ENCODE assay signal across 1 cellular context in the genomic region with DNA sequence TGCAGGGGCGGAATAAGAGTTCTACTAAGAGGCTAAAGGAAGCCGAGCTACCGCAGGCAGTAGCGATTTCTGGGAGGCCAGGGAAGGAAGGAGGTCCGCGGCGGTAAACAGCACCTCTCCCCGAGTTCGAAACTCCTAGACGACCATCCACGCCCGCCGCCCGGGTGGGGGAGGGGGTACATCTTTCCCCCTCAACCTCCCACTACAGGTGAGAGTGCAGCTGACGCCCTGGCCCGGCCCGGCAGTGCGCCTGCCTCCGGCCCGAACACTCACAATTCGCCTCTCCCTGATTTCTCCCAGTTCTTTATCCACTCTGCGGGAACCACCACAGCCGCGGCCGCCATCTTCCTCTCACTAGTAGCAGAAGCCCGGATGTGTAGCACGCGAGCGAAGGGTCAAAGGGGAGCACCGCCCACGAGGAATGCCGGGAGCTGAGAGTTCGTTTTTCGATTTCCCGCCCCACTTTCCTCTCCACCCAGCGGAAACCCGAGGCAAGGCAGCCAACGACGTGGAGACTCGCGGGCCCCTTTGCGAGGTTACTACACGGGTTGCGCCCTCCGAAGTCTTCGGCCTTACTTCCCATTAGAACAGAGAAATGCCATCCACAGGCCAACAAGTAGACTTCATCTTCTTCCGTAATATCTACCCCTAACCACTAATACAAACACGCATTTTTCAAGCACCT.
A peak's percentile ranks its signal among the peaks of the same experiment; 100 is the strongest.
TF ChIP-seq lines count a peak whose summit lies in the region.

A gene with protein sequence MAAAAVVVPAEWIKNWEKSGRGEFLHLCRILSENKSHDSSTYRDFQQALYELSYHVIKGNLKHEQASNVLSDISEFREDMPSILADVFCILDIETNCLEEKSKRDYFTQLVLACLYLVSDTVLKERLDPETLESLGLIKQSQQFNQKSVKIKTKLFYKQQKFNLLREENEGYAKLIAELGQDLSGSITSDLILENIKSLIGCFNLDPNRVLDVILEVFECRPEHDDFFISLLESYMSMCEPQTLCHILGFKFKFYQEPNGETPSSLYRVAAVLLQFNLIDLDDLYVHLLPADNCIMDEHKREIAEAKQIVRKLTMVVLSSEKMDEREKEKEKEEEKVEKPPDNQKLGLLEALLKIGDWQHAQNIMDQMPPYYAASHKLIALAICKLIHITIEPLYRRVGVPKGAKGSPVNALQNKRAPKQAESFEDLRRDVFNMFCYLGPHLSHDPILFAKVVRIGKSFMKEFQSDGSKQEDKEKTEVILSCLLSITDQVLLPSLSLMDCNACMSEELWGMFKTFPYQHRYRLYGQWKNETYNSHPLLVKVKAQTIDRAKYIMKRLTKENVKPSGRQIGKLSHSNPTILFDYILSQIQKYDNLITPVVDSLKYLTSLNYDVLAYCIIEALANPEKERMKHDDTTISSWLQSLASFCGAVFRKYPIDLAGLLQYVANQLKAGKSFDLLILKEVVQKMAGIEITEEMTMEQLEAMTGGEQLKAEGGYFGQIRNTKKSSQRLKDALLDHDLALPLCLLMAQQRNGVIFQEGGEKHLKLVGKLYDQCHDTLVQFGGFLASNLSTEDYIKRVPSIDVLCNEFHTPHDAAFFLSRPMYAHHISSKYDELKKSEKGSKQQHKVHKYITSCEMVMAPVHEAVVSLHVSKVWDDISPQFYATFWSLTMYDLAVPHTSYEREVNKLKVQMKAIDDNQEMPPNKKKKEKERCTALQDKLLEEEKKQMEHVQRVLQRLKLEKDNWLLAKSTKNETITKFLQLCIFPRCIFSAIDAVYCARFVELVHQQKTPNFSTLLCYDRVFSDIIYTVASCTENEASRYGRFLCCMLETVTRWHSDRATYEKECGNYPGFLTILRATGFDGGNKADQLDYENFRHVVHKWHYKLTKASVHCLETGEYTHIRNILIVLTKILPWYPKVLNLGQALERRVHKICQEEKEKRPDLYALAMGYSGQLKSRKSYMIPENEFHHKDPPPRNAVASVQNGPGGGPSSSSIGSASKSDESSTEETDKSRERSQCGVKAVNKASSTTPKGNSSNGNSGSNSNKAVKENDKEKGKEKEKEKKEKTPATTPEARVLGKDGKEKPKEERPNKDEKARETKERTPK (N-terminal part only) (minus strand): TSS at position 374 of the 685 bp plus-strand sequence. CDS start 30 bp downstream, at position 344.

TF ChIP-seq in HepG2, 621 proteins besides CTCF, POLR2A, EP300 and RAD21 (continued from another document and continues in another):
- TF ChIP-seq, protein P1, sequence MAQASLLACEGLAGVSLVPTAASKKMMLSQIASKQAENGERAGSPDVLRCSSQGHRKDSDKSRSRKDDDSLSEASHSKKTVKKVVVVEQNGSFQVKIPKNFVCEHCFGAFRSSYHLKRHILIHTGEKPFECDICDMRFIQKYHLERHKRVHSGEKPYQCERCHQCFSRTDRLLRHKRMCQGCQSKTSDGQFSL (CRISPR knock-in tag; IDR thresholded peaks at IDR 0.05), result peak; percentile 28; the same call in 1 of the 2 replicates
- no peak for TF ChIP-seq MAFF (IDR thresholded peaks at IDR 0.05; ENCODE audit: low read depth, low read length)
- TF ChIP-seq MEIS2 (CRISPR knock-in tag; IDR thresholded peaks at IDR 0.05), result no peak
- TF ChIP-seq MATR3 (CRISPR knock-in tag; IDR thresholded peaks at IDR 0.05), result no peak
- TF ChIP-seq SIN3A (IDR thresholded peaks at IDR 0.05; ENCODE audit: borderline replicate concordance, low read depth, low read length), result no peak
- TF ChIP-seq, protein P2, sequence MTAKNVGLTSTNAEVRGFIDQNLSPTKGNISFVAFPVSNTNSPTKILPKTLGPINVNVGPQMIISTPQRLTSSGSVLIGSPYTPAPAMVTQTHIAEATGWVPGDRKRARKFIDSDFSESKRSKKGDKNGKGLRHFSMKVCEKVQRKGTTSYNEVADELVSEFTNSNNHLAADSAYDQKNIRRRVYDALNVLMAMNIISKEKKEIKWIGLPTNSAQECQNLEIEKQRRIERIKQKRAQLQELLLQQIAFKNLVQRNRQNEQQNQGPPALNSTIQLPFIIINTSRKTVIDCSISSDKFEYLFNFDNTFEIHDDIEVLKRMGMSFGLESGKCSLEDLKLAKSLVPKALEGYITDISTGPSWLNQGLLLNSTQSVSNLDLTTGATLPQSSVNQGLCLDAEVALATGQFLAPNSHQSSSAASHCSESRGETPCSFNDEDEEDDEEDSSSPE (CRISPR knock-in tag; IDR thresholded peaks at IDR 0.05), result peak; percentile 93
- no peak for TF ChIP-seq PAF1 (CRISPR knock-in tag; IDR thresholded peaks at IDR 0.05)
- TF ChIP-seq ZKSCAN5 (CRISPR knock-in tag; IDR thresholded peaks at IDR 0.05), result no peak
- TF ChIP-seq, protein P3, sequence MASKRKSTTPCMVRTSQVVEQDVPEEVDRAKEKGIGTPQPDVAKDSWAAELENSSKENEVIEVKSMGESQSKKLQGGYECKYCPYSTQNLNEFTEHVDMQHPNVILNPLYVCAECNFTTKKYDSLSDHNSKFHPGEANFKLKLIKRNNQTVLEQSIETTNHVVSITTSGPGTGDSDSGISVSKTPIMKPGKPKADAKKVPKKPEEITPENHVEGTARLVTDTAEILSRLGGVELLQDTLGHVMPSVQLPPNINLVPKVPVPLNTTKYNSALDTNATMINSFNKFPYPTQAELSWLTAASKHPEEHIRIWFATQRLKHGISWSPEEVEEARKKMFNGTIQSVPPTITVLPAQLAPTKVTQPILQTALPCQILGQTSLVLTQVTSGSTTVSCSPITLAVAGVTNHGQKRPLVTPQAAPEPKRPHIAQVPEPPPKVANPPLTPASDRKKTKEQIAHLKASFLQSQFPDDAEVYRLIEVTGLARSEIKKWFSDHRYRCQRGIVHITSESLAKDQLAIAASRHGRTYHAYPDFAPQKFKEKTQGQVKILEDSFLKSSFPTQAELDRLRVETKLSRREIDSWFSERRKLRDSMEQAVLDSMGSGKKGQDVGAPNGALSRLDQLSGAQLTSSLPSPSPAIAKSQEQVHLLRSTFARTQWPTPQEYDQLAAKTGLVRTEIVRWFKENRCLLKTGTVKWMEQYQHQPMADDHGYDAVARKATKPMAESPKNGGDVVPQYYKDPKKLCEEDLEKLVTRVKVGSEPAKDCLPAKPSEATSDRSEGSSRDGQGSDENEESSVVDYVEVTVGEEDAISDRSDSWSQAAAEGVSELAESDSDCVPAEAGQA (IDR thresholded peaks at IDR 0.05; ENCODE audit: low read depth), result peak; percentile 36; the same call in 1 of the 2 replicates
- TF ChIP-seq, protein P3 (CRISPR knock-in tag; IDR thresholded peaks at IDR 0.05; ENCODE audit: borderline replicate concordance), result no peak
- peak; percentile 68 for TF ChIP-seq ASH2L (IDR thresholded peaks at IDR 0.05; ENCODE audit: insufficient read length, low read depth, low read length)
- no peak for TF ChIP-seq MEIS1 (CRISPR knock-in tag; IDR thresholded peaks at IDR 0.05; ENCODE audit: borderline replicate concordance)
- TF ChIP-seq ZNF101 (CRISPR knock-in tag; IDR thresholded peaks at IDR 0.05; ENCODE audit: borderline replicate concordance, low read depth), result no peak
- TF ChIP-seq, protein P4, sequence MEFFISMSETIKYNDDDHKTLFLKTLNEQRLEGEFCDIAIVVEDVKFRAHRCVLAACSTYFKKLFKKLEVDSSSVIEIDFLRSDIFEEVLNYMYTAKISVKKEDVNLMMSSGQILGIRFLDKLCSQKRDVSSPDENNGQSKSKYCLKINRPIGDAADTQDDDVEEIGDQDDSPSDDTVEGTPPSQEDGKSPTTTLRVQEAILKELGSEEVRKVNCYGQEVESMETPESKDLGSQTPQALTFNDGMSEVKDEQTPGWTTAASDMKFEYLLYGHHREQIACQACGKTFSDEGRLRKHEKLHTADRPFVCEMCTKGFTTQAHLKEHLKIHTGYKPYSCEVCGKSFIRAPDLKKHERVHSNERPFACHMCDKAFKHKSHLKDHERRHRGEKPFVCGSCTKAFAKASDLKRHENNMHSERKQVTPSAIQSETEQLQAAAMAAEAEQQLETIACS (CRISPR knock-in tag; IDR thresholded peaks at IDR 0.05), result no peak
- no peak for TF ChIP-seq RBM39 (IDR thresholded peaks at IDR 0.05; ENCODE audit: low read depth, low read length, poor library complexity, severe bottlenecking)
- no peak for TF ChIP-seq ZNF788 (CRISPR knock-in tag; IDR thresholded peaks at IDR 0.05; ENCODE audit: borderline replicate concordance)
- no peak for TF ChIP-seq ATF1 (CRISPR knock-in tag; IDR thresholded peaks at IDR 0.05)
- TF ChIP-seq ZNF460 (CRISPR knock-in tag; IDR thresholded peaks at IDR 0.05; ENCODE audit: borderline replicate concordance), result no peak
- TF ChIP-seq PLRG1 (conservative IDR thresholded peaks at IDR 0.05), result no peak
- no peak for TF ChIP-seq NRL (CRISPR knock-in tag; IDR thresholded peaks at IDR 0.05; ENCODE audit: borderline replicate concordance)
- TF ChIP-seq ZNF326 (CRISPR knock-in tag; IDR thresholded peaks at IDR 0.05; ENCODE audit: borderline replicate concordance), result no peak
- no peak for TF ChIP-seq ZNF160 (CRISPR knock-in tag; IDR thresholded peaks at IDR 0.05)
- TF ChIP-seq TOPORS (CRISPR knock-in tag; IDR thresholded peaks at IDR 0.05), result no peak
- TF ChIP-seq, protein P5, sequence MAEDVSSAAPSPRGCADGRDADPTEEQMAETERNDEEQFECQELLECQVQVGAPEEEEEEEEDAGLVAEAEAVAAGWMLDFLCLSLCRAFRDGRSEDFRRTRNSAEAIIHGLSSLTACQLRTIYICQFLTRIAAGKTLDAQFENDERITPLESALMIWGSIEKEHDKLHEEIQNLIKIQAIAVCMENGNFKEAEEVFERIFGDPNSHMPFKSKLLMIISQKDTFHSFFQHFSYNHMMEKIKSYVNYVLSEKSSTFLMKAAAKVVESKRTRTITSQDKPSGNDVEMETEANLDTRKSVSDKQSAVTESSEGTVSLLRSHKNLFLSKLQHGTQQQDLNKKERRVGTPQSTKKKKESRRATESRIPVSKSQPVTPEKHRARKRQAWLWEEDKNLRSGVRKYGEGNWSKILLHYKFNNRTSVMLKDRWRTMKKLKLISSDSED (CRISPR knock-in tag; IDR thresholded peaks at IDR 0.05), result no peak
- TF ChIP-seq, protein P6, sequence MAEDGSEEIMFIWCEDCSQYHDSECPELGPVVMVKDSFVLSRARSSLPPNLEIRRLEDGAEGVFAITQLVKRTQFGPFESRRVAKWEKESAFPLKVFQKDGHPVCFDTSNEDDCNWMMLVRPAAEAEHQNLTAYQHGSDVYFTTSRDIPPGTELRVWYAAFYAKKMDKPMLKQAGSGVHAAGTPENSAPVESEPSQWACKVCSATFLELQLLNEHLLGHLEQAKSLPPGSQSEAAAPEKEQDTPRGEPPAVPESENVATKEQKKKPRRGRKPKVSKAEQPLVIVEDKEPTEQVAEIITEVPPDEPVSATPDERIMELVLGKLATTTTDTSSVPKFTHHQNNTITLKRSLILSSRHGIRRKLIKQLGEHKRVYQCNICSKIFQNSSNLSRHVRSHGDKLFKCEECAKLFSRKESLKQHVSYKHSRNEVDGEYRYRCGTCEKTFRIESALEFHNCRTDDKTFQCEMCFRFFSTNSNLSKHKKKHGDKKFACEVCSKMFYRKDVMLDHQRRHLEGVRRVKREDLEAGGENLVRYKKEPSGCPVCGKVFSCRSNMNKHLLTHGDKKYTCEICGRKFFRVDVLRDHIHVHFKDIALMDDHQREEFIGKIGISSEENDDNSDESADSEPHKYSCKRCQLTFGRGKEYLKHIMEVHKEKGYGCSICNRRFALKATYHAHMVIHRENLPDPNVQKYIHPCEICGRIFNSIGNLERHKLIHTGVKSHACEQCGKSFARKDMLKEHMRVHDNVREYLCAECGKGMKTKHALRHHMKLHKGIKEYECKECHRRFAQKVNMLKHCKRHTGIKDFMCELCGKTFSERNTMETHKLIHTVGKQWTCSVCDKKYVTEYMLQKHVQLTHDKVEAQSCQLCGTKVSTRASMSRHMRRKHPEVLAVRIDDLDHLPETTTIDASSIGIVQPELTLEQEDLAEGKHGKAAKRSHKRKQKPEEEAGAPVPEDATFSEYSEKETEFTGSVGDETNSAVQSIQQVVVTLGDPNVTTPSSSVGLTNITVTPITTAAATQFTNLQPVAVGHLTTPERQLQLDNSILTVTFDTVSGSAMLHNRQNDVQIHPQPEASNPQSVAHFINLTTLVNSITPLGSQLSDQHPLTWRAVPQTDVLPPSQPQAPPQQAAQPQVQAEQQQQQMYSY (CRISPR knock-in tag; IDR thresholded peaks at IDR 0.05), result no peak
- no peak for TF ChIP-seq ZSCAN20 (CRISPR knock-in tag; IDR thresholded peaks at IDR 0.05; ENCODE audit: borderline replicate concordance)
- no peak for TF ChIP-seq CREB1 (IDR thresholded peaks at IDR 0.05)
- peak; percentile 46 for TF ChIP-seq CREB1 (CRISPR knock-in tag; IDR thresholded peaks at IDR 0.05)
- TF ChIP-seq, protein P7, sequence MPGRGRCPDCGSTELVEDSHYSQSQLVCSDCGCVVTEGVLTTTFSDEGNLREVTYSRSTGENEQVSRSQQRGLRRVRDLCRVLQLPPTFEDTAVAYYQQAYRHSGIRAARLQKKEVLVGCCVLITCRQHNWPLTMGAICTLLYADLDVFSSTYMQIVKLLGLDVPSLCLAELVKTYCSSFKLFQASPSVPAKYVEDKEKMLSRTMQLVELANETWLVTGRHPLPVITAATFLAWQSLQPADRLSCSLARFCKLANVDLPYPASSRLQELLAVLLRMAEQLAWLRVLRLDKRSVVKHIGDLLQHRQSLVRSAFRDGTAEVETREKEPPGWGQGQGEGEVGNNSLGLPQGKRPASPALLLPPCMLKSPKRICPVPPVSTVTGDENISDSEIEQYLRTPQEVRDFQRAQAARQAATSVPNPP (CRISPR knock-in tag; IDR thresholded peaks at IDR 0.05), result 0 out of 2 replicates have a peak, but pooled peaks have one; percentile 44
- no peak for TF ChIP-seq TSC22D2 (CRISPR knock-in tag; IDR thresholded peaks at IDR 0.05; ENCODE audit: borderline replicate concordance)
